In the genomic region with DNA sequence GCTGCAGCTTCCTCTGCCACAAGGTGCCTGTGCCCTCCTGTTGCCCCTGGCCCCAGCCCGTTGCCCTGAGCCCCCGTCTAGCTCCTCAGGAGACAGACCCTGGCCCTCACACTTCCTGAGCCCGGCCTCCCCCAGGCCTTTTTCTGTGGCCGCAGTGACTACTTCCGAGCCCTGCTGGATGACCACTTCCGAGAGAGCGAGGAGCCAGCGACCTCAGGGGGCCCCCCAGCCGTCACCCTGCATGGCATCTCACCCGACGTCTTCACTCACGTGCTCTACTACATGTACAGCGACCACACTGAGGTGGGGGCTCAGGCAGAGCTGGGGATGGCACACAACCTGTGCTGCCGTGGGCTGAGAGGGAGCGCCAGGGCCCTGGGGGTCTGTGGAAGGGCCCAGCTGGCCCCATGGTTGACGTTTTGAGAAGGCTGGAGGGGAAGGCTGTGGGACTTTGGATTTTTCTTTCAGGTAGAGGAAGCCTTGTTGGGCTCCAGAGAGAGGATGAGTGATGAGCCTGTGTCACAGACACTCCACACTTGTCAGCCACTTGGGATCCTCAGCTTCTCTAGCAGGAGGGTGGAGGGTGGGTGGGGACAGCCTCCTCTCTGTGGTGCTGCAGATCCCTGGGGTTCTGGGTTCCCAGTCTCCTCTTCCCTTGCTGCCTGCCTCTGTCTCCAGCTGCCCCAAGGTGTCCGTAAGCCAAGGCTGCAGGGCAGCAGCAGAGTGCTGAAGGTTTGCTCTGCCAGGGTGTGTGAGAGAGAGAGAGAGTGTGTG, we compare ENCODE assay signal across 19 cellular contexts. TPM values are rescaled to one million over a fixed set of nuclear protein-coding genes. Genes with fewer than 3 reads are reported as not detected.
DNase-seq lines count a peak whose midpoint lies in the region; ATAC-seq and TF ChIP-seq lines count a peak whose summit lies in the region.
"Had no signal": no experiment of that assay in that cellular context is flagged by ENCODE, and none has a peak within 500 bp of the region (broad histone marks: within the 10 kb centered on the region; RNA-seq: fewer than 3 reads in every experiment).

No MANE protein-coding gene starts in this region.

- no peak for TF ChIP-seq POLR2A in suprapubic skin (IDR thresholded peaks at IDR 0.05)

- no peaks in the 10 kb centered on the region for H3K9me3 ChIP-seq in suprapubic skin

- H3K36me3 ChIP-seq in suprapubic skin = peaks cover 46% of the 10 kb centered on the region
- H3K36me3 ChIP-seq: cardiac muscle cell had no signal

- H3K4me3 Mint-ChIP-seq in activated naive CD4-positive, alpha-beta T cell treated with anti-CD3 and anti-CD28 coated beads, Interleukin-2, amount 10 ng/mL, durations not matched to agents 7 days and 5 days = no peak overlapping the region
- H3K4me3 Mint-ChIP-seq in central memory CD8-positive, alpha-beta T cell = no peak overlapping the region
- peak overlapping the region; percentile 54 for H3K4me3 Mint-ChIP-seq in neural crest cell
- H3K4me3 Mint-ChIP-seq: activated CD8-positive, alpha-beta memory T cell treated with anti-CD3 and anti-CD28 coated beads, Interleukin-2, amount 10 ng/mL, durations not matched to agents 7 days and 5 days; activated naive CD8-positive, alpha-beta T cell had no signal

- no peak overlapping the region for H3K27ac ChIP-seq in suprapubic skin
- H3K27ac ChIP-seq: cardiac muscle cell, hepatocyte, VCaP had no signal

- TF ChIP-seq EP300 in suprapubic skin (IDR thresholded peaks at IDR 0.05) = no peak

- no peaks in the 10 kb centered on the region for H3K36me3 Mint-ChIP-seq in activated naive CD4-positive, alpha-beta T cell treated with anti-CD3 and anti-CD28 coated beads, Interleukin-2, amount 50 U/mL, for 72 hours
- peaks cover 6% of the 10 kb centered on the region for H3K36me3 Mint-ChIP-seq in activated naive CD4-positive, alpha-beta T cell treated with anti-CD3 and anti-CD28 coated beads, Interleukin-2, amount 10 ng/mL, durations not matched to agents 7 days and 5 days
- peaks cover 16% of the 10 kb centered on the region for H3K36me3 Mint-ChIP-seq in central memory CD8-positive, alpha-beta T cell (ENCODE audit: insufficient read depth)
- H3K36me3 Mint-ChIP-seq in neural crest cell (ENCODE audit: low read depth) = no peaks in the 10 kb centered on the region
- H3K36me3 Mint-ChIP-seq: activated CD8-positive, alpha-beta memory T cell treated with anti-CD3 and anti-CD28 coated beads, Interleukin-2, amount 10 ng/mL, durations not matched to agents 7 days and 5 days; activated naive CD8-positive, alpha-beta T cell had no signal

- TF ChIP-seq CTCF in neural crest cell (conservative IDR thresholded peaks at IDR 0.05) (no peak), suprapubic skin (IDR thresholded peaks at IDR 0.05) (no peak)

- H3K27me3 Mint-ChIP-seq in activated naive CD4-positive, alpha-beta T cell treated with anti-CD3 and anti-CD28 coated beads, Interleukin-2, amount 10 ng/mL, durations not matched to agents 7 days and 5 days = no peaks in the 10 kb centered on the region
- H3K27me3 Mint-ChIP-seq in central memory CD8-positive, alpha-beta T cell = no peaks in the 10 kb centered on the region
- H3K27me3 Mint-ChIP-seq in neural crest cell (ENCODE audit: low read depth) = peaks cover 12% of the 10 kb centered on the region
- H3K27me3 Mint-ChIP-seq: activated CD8-positive, alpha-beta memory T cell treated with anti-CD3 and anti-CD28 coated beads, Interleukin-2, amount 10 ng/mL, durations not matched to agents 7 days and 5 days; activated naive CD8-positive, alpha-beta T cell had no signal

- CTCF ChIA-PET in activated naive CD4-positive, alpha-beta T cell treated with anti-CD3 and anti-CD28 coated beads, Interleukin-2, amount 10 ng/mL, durations not matched to agents 7 days and 5 days (lab: Charles Lee) = no interaction called here

- no peak for ATAC-seq in activated naive CD4-positive, alpha-beta T cell treated with anti-CD3 and anti-CD28 coated beads, Interleukin-2, amount 50 U/mL, for 72 hours
- no peak for ATAC-seq in central memory CD8-positive, alpha-beta T cell (replicated peaks; ENCODE audit: extremely low read depth, poor library complexity, severe bottlenecking)
- ATAC-seq in HG02870 (IDR thresholded peaks at IDR 0.05; ENCODE audit: unreplicated experiment) = no peak
- ATAC-seq: activated CD8-positive, alpha-beta memory T cell treated with anti-CD3 and anti-CD28 coated beads, Interleukin-2, amount 10 ng/mL, durations not matched to agents 7 days and 5 days had no signal

- no peak overlapping the region for H3K4me3 ChIP-seq in suprapubic skin
- H3K4me3 ChIP-seq: cardiac muscle cell, hepatocyte had no signal

- H3K4me1 ChIP-seq in suprapubic skin = peaks cover 38% of the 10 kb centered on the region

- H3K27me3 ChIP-seq in suprapubic skin = no peaks in the 10 kb centered on the region
- H3K27me3 ChIP-seq: cardiac muscle cell, hepatocyte had no signal

- 91% methylated on average over 16 of the region's 17 CpGs for WGBS in suprapubic skin

- peak in 1 of 2 donors; percentile 38 for DNase-seq in activated naive CD4-positive, alpha-beta T cell treated with anti-CD3 and anti-CD28 coated beads, Interleukin-2, amount 50 U/mL, for 72 hours (ENCODE audit: low spot score in 2 of 2)
- DNase-seq in activated naive CD4-positive, alpha-beta T cell treated with anti-CD3 and anti-CD28 coated beads, Interleukin-2, amount 10 ng/mL, durations not matched to agents 7 days and 5 days = no peak
- DNase-seq in central memory CD8-positive, alpha-beta T cell (ENCODE audit: low spot score in 2 of 2) = no peak
- DNase-seq in neural crest cell (ENCODE audit: low read depth, low spot score) = no peak
- DNase-seq in suprapubic skin (ENCODE audit: low spot score in 2 of 2) = peak; percentile 64 to 68
- DNase-seq in A172 (ENCODE audit: low spot score) = no peak
- no peak for DNase-seq in HT-29 (ENCODE audit: low spot score)
- DNase-seq: activated CD8-positive, alpha-beta memory T cell treated with anti-CD3 and anti-CD28 coated beads, Interleukin-2, amount 10 ng/mL, durations not matched to agents 7 days and 5 days; COR-L47; effector memory CD4-positive, alpha-beta T cell; EL; NCI-H1105; NCI-H2171 treated with DMSO at 0.1 percent for 48 hours; NCI-H82 had no signal

- peaks cover 25% of the 10 kb centered on the region for H3K4me1 Mint-ChIP-seq in activated naive CD4-positive, alpha-beta T cell treated with anti-CD3 and anti-CD28 coated beads, Interleukin-2, amount 10 ng/mL, durations not matched to agents 7 days and 5 days
- peaks cover 37% of the 10 kb centered on the region for H3K4me1 Mint-ChIP-seq in central memory CD8-positive, alpha-beta T cell
- H3K4me1 Mint-ChIP-seq in neural crest cell = peaks cover 13% of the 10 kb centered on the region

- no peaks in the 10 kb centered on the region for H3K9me3 Mint-ChIP-seq in activated naive CD4-positive, alpha-beta T cell treated with anti-CD3 and anti-CD28 coated beads, Interleukin-2, amount 50 U/mL, for 72 hours
- H3K9me3 Mint-ChIP-seq in activated naive CD4-positive, alpha-beta T cell treated with anti-CD3 and anti-CD28 coated beads, Interleukin-2, amount 10 ng/mL, durations not matched to agents 7 days and 5 days = no peaks in the 10 kb centered on the region
- H3K9me3 Mint-ChIP-seq in central memory CD8-positive, alpha-beta T cell = no peaks in the 10 kb centered on the region
- no peaks in the 10 kb centered on the region for H3K9me3 Mint-ChIP-seq in neural crest cell

- H3K27ac Mint-ChIP-seq in activated naive CD4-positive, alpha-beta T cell treated with anti-CD3 and anti-CD28 coated beads, Interleukin-2, amount 50 U/mL, for 72 hours = peak overlapping the region; percentile 44 to 79
- H3K27ac Mint-ChIP-seq in activated naive CD4-positive, alpha-beta T cell treated with anti-CD3 and anti-CD28 coated beads, Interleukin-2, amount 10 ng/mL, durations not matched to agents 7 days and 5 days = no peak overlapping the region
- peak overlapping the region; percentile 55 for H3K27ac Mint-ChIP-seq in central memory CD8-positive, alpha-beta T cell (ENCODE audit: low read depth)
- peak overlapping the region; percentile 95 for H3K27ac Mint-ChIP-seq in neural crest cell (ENCODE audit: unreplicated experiment)
- H3K27ac Mint-ChIP-seq: activated CD8-positive, alpha-beta memory T cell treated with anti-CD3 and anti-CD28 coated beads, Interleukin-2, amount 10 ng/mL, durations not matched to agents 7 days and 5 days had no signal

RNA-seq across cellular contexts. Expression of gene ABTB1, which starts 5.0 kb away (rescaled TPM):
- 10 to 100 TPM; 12.2 to 27.6 TPM for total RNA-seq in activated naive CD4-positive, alpha-beta T cell treated with anti-CD3 and anti-CD28 coated beads, Interleukin-2, amount 50 U/mL, for 72 hours
- total RNA-seq in neural crest cell (6.8 and 7.2 TPM in 2 replicates), suprapubic skin (10 to 100 TPM; 19.9 to 66.1 (median 35.8) TPM)
- total RNA-seq in A172 (2014; rRNA removed; shearing (Covaris generic)) = 1.9 and 4.2 TPM in 2 replicates
- 5.5 and 10.1 TPM in 2 replicates for total RNA-seq in HT-29 (2014; rRNA removed; shearing (Covaris generic))

RNA-seq across cellular contexts. Expression of gene PODXL2, which starts 48.7 kb away (rescaled TPM):
- 1 to 10 TPM in 1 of 2 donors, under 1 TPM in 1; 0.43 to 1.8 TPM for total RNA-seq in activated naive CD4-positive, alpha-beta T cell treated with anti-CD3 and anti-CD28 coated beads, Interleukin-2, amount 50 U/mL, for 72 hours
- total RNA-seq in neural crest cell (70.8 and 74.0 TPM in 2 replicates), suprapubic skin (10 to 100 TPM in 3 of 4 donors, 1 to 10 TPM in 1; 8.0 to 15.4 (median 11.2) TPM)
- total RNA-seq in A172 (2014; rRNA removed; shearing (Covaris generic)) = 29.6 and 45.8 TPM in 2 replicates
- total RNA-seq in HT-29 (2014; rRNA removed; shearing (Covaris generic)) = 41.7 and 42.0 TPM in 2 replicates

Comparison
In these comparisons a context has a peak if more than half of its experiments do, and no peak if none do; other contexts are left out.
1. DNase-seq: peak in suprapubic skin (2 of 2); none in activated naive CD4-positive, alpha-beta T cell treated with anti-CD3 and anti-CD28 coated beads, Interleukin-2, amount 10 ng/mL, durations not matched to agents 7 days and 5 days (single experiment), central memory CD8-positive, alpha-beta T cell (0 of 2), neural crest cell (single experiment), A172 (single experiment) and HT-29 (single experiment).